In the genomic region with DNA sequence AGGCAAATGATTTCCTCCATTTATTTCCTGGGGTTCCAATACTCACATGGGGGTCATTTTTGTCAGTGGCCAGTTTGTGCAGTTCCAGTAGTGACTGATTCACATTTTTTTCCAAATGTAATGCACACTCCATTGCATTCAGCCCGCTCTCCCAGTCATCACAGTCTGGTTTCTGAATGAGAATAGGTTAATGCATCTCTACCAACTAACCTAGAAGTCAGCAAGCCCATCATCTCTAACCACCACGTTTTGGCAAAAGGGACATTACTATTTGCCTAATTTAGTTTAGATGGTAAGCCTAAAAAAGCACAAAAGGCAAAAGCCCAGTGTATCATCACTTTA, we compare ENCODE assay signal across 8 cellular contexts. TPM values are rescaled to one million over a fixed set of nuclear protein-coding genes. Genes with fewer than 3 reads are reported as not detected.
DNase-seq lines count a peak whose midpoint lies in the region; ATAC-seq, FAIRE-seq and TF ChIP-seq lines count a peak whose summit lies in the region.
"Had no signal": no experiment of that assay in that cellular context is flagged by ENCODE, and none has a peak within 500 bp of the region (broad histone marks: within the 10 kb centered on the region; RNA-seq: fewer than 3 reads in every experiment).

No MANE protein-coding gene starts in this region.

- no peak for TF ChIP-seq EP300 in stomach (IDR thresholded peaks at IDR 0.05)

- H3K4me3 ChIP-seq in HUES48 (ENCODE audit: low read depth, low read length) (peak overlapping the region; percentile 100; the same call in 1 of the 2 replicates), kidney (ENCODE audit: low read length in 2 of 2) (peak overlapping the region; percentile 87 to 100), stomach (peak overlapping the region; percentile 94 to 98 (median 96))

- intact Hi-C loops in kidney (cut with DNase I) (no loop called here), stomach (cut with DNase I; ENCODE audit: low total_unique reads) (no loop called here)

- H3K27me3 ChIP-seq in HUES48 (ENCODE audit: control insufficient read depth, insufficient read depth, low read length): no peaks in the 10 kb centered on the region
- H3K27me3 ChIP-seq in stomach: no peaks in the 10 kb centered on the region

- peaks cover 9% of the 10 kb centered on the region for H3K4me1 ChIP-seq in HUES48 (ENCODE audit: control insufficient read depth, insufficient read depth, low read length)
- H3K4me1 ChIP-seq in kidney (ENCODE audit: control insufficient read depth in 1 of 2, insufficient read depth in 1 of 2, low read depth in 1 of 2, low read length in 2 of 2): peaks cover 29 to 38% of the 10 kb centered on the region in 2 donors
- H3K4me1 ChIP-seq in stomach: peaks cover 59 to 76% (median 74%) of the 10 kb centered on the region in 4 donors

- H3K27ac Mint-ChIP-seq in activated naive CD8-positive, alpha-beta T cell treated with anti-CD3 and anti-CD28 coated beads, Interleukin-2, amount 50 U/mL, for 24 hours: peak overlapping the region; percentile 20

- H3K9ac ChIP-seq in HUES48 (ENCODE audit: low read depth, low read length) (no peak overlapping the region), kidney (ENCODE audit: low read length in 2 of 2) (peak overlapping the region; percentile 41 to 82)

- no peak for FAIRE-seq in kidney (lab: Jason Lieb, UNC)

- DNase-seq in activated naive CD8-positive, alpha-beta T cell treated with anti-CD3 and anti-CD28 coated beads, Interleukin-2, amount 50 U/mL, for 24 hours: no peak
- DNase-seq in kidney (no peak), stomach (no peak), CD1c-positive myeloid dendritic cell (ENCODE audit: extremely low spot score) (no peak), HuH-7 (ENCODE audit: low spot score) (no peak), NCI-H1105 treated with DMSO at 0.1 percent for 48 hours (lab: John Stamatoyannopoulos, UW) (no peak)
- DNase-seq: RPMI8226 had no signal

- H3K9me3 Mint-ChIP-seq in activated naive CD8-positive, alpha-beta T cell treated with anti-CD3 and anti-CD28 coated beads, Interleukin-2, amount 50 U/mL, for 24 hours: no peaks in the 10 kb centered on the region

- TF ChIP-seq CTCF in kidney (IDR thresholded peaks at IDR 0.05; ENCODE audit: borderline replicate concordance, extremely low read depth, insufficient read depth): no peak
- no peak for TF ChIP-seq CTCF in stomach (IDR thresholded peaks at IDR 0.05)

- H3K36me3 Mint-ChIP-seq in activated naive CD8-positive, alpha-beta T cell treated with anti-CD3 and anti-CD28 coated beads, Interleukin-2, amount 50 U/mL, for 24 hours (ENCODE audit: low read depth): peaks cover 34% of the 10 kb centered on the region

- H3K4me1 Mint-ChIP-seq in activated naive CD8-positive, alpha-beta T cell treated with anti-CD3 and anti-CD28 coated beads, Interleukin-2, amount 50 U/mL, for 24 hours: peaks cover 49% of the 10 kb centered on the region

- H3K27ac ChIP-seq in HUES48 (ENCODE audit: low read depth, low read length) (no peak overlapping the region), kidney (ENCODE audit: low read depth in 2 of 2, low read length in 2 of 2) (peak overlapping the region in 1 of 2 donors; percentile 79), stomach (peak overlapping the region in 4 of 5 donors; percentile 99 to 100 (median 100))

- WGBS in stomach, 5 donors: 46 to 53% (median 50%) methylated on average over 2 of the region's 2 CpGs

- H3K36me3 ChIP-seq in HUES48 (ENCODE audit: control insufficient read depth, insufficient read depth, low read length) (peaks cover 33% of the 10 kb centered on the region), kidney (ENCODE audit: control insufficient read depth in 1 of 2, insufficient read depth in 2 of 2, low read length in 2 of 2) (peaks cover 22 to 28% of the 10 kb centered on the region in 2 donors), stomach (peaks cover 20 to 51% (median 40%) of the 10 kb centered on the region in 4 donors)

- no peak for ATAC-seq in activated naive CD8-positive, alpha-beta T cell treated with anti-CD3 and anti-CD28 coated beads, Interleukin-2, amount 50 U/mL, for 24 hours

- TF ChIP-seq POLR2A in stomach (IDR thresholded peaks at IDR 0.05): no peak

- peak overlapping the region; percentile 92 for H3K4me3 Mint-ChIP-seq in activated naive CD8-positive, alpha-beta T cell treated with anti-CD3 and anti-CD28 coated beads, Interleukin-2, amount 50 U/mL, for 24 hours

- H3K9me3 ChIP-seq in HUES48 (ENCODE audit: control insufficient read depth, insufficient read depth, low read length) (no peaks in the 10 kb centered on the region), kidney (ENCODE audit: control insufficient read depth in 1 of 2, low read length in 2 of 2) (no peaks in the 10 kb centered on the region), stomach (no peaks in the 10 kb centered on the region)

- no peaks in the 10 kb centered on the region for H3K27me3 Mint-ChIP-seq in activated naive CD8-positive, alpha-beta T cell treated with anti-CD3 and anti-CD28 coated beads, Interleukin-2, amount 50 U/mL, for 24 hours

RNA-seq across cellular contexts. Expression of a gene that starts 2.5 kb away (rescaled TPM):
- total RNA-seq in kidney: 3,221 TPM
- 7,914 TPM for polyA plus RNA-seq in kidney (ENCODE audit: insufficient read depth, low read depth, low replicate concordance)
- 1,000 to 10,000 TPM in 4 of 5 donors, 100 to 1,000 TPM in 1; 703 to 2,177 (median 1,757) TPM for total RNA-seq in stomach
- 1,000 to 10,000 TPM; 4,996 to 8,523 (median 5,775) TPM for polyA plus RNA-seq in stomach

RNA-seq across cellular contexts. Expression of a gene that starts 14.8 kb away (rescaled TPM):
- total RNA-seq in kidney: 7.1 TPM
- polyA plus RNA-seq in kidney (ENCODE audit: insufficient read depth, low read depth, low replicate concordance): 0.62 TPM
- 10 to 100 TPM in 2 of 5 donors, 1 to 10 TPM in 2, not detected in 1; 1.2 to 27.4 (median 6.6) TPM for total RNA-seq in stomach
- polyA plus RNA-seq in stomach: 1 to 10 TPM; 3.4 to 3.8 (median 3.7) TPM

RNA-seq across cellular contexts. Expression of a gene that starts 47.5 kb away (rescaled TPM):
- total RNA-seq in kidney (14.6 TPM), stomach (10 to 100 TPM in 2 of 5 donors, 1 to 10 TPM in 1, under 1 TPM in 1, not detected in 1; 0.58 to 12.8 (median 7.1) TPM)
- polyA plus RNA-seq in kidney (ENCODE audit: insufficient read depth, low read depth, low replicate concordance) (27.8 TPM), stomach (10 to 100 TPM in 2 of 3 donors, 1 to 10 TPM in 1; 5.3 to 13.3 (median 11.6) TPM)
